In the genomic region with DNA sequence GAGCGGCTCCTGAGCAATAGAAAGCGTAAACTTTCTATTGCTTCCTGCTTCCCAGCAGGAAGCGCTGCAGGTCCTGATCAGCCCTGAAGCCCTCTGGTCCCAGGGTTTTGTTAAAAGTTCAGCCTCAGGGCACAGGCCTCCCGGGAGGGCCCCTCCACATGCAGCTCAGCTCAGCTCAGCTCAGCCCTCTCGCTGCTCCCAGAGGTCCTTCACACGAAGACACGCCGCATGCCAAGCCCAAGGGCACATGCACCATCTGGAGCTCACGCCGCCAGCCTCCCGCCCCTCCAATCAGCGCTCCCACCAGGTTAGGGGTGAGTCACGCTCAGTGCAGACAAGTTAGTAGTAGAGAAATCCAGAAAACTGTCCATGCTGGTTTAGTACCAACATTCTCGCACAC, we compare ENCODE assay signal across 11 cellular contexts. TPM values are rescaled to one million over a fixed set of nuclear protein-coding genes. Genes with fewer than 3 reads are reported as not detected.
DNase-seq lines count a peak whose midpoint lies in the region; ATAC-seq and TF ChIP-seq lines count a peak whose summit lies in the region.
"Had no signal": no experiment of that assay in that cellular context is flagged by ENCODE, and none has a peak within 500 bp of the region (broad histone marks: within the 10 kb centered on the region; RNA-seq: fewer than 3 reads in every experiment).

No MANE protein-coding gene starts in this region.

- H3K27ac ChIP-seq in AG04450 (ENCODE audit: low read depth, low read length) (peak overlapping the region; percentile 47), HL-60 (replicated peaks) (peak overlapping the region; percentile 88), lower lobe of right lung (peak overlapping the region; percentile 61)

- DNase-seq in AG04450 (ENCODE audit: low read depth, low spot score) (no peak), HL-60 (ENCODE audit: low read depth in 1 of 2, low spot score in 1 of 2) (peak in 1 of 2 experiments; percentile 63), dermis blood vessel endothelial cell (peak; percentile 63), lower lobe of right lung (peak; percentile 65), NCI-H187 treated with DMSO at 0.1 percent for 48 hours (lab: John Stamatoyannopoulos, UW) (no peak), NCI-H2081 treated with DMSO at 0.1 percent for 48 hours (lab: John Stamatoyannopoulos, UW) (no peak)
- DNase-seq: activated CD4-positive, alpha-beta memory T cell treated with anti-CD3 and anti-CD28 coated beads for 36 hours; naive thymus-derived CD4-positive, alpha-beta T cell; NCI-H526 treated with DMSO at 0.1 percent for 48 hours had no signal

- POLR2A ChIA-PET in AG04450 (lab: Yijun Ruan, JAX) = no interaction called here

- ATAC-seq in lower lobe of right lung = peak; percentile 40 to 50
- no peak for ATAC-seq in GM21423 (IDR thresholded peaks at IDR 0.05; ENCODE audit: unreplicated experiment)
- no peak for ATAC-seq in GM19467 (IDR thresholded peaks at IDR 0.05; ENCODE audit: unreplicated experiment)

- H3K27me3 ChIP-seq in AG04450 (ENCODE audit: control insufficient read depth, insufficient read depth, low read length) (no peaks in the 10 kb centered on the region), HL-60 (ENCODE audit: insufficient read depth, poor library complexity, severe bottlenecking) (no peaks in the 10 kb centered on the region), lower lobe of right lung (ENCODE audit: low read depth) (no peaks in the 10 kb centered on the region)

- CTCF ChIA-PET in AG04450 (lab: Charles Lee) = no interaction called here

- H3K4me1 ChIP-seq in lower lobe of right lung = peaks cover 82% of the 10 kb centered on the region

- no peak overlapping the region for H3K4me3 ChIP-seq in AG04450 (ENCODE audit: low read depth, low read length)
- H3K4me3 ChIP-seq in HL-60 (replicated peaks; ENCODE audit: insufficient read depth, low read length) = no peak overlapping the region
- H3K4me3 ChIP-seq in lower lobe of right lung = no peak overlapping the region

- H3K9me3 ChIP-seq in AG04450 (ENCODE audit: control insufficient read depth, insufficient read depth, low read length) (no peaks in the 10 kb centered on the region), lower lobe of right lung (no peaks in the 10 kb centered on the region)

- H3K36me3 ChIP-seq in lower lobe of right lung = peaks cover 41% of the 10 kb centered on the region

- TF ChIP-seq CTCF in AG04450 (IDR thresholded peaks at IDR 0.05; ENCODE audit: low read depth, low read length) = no peak
- TF ChIP-seq CTCF in HL-60 (IDR thresholded peaks at IDR 0.05; ENCODE audit: insufficient read depth, low read length) = no peak
- TF ChIP-seq CTCF in lower lobe of right lung (IDR thresholded peaks at IDR 0.05) = no peak

- intact Hi-C loops in lower lobe of right lung (cut with DNase I) = no loop called here

RNA-seq across cellular contexts. Expression of a gene that starts 12.7 kb away (rescaled TPM):
- 220 and 319 TPM in 2 replicates for polyA plus RNA-seq in AG04450 (2011; rRNA removed)
- 238 and 315 TPM in 2 replicates for polyA minus RNA-seq in AG04450 (2011; rRNA and poly(A)+ RNA removed)
- total RNA-seq in dermis blood vessel endothelial cell (297 and 647 TPM in 2 replicates), lower lobe of right lung (437 TPM)

Comparison
In these comparisons a context has a peak if more than half of its experiments do, and no peak if none do; other contexts are left out.
1. DNase-seq: peak in dermis blood vessel endothelial cell (single experiment) and lower lobe of right lung (single experiment); none in AG04450 (single experiment), NCI-H187 treated with DMSO at 0.1 percent for 48 hours (single experiment) and NCI-H2081 treated with DMSO at 0.1 percent for 48 hours (single experiment).
2. ATAC-seq: peak in lower lobe of right lung (2 of 2); none in GM21423 (single experiment) and GM19467 (single experiment).
3. Peak in every context shown above with its lines, with median percentiles within 50 percentile points of each other: H3K27ac ChIP-seq.